Comparison of ENCODE assay signal across 8 cellular contexts in the genomic region with DNA sequence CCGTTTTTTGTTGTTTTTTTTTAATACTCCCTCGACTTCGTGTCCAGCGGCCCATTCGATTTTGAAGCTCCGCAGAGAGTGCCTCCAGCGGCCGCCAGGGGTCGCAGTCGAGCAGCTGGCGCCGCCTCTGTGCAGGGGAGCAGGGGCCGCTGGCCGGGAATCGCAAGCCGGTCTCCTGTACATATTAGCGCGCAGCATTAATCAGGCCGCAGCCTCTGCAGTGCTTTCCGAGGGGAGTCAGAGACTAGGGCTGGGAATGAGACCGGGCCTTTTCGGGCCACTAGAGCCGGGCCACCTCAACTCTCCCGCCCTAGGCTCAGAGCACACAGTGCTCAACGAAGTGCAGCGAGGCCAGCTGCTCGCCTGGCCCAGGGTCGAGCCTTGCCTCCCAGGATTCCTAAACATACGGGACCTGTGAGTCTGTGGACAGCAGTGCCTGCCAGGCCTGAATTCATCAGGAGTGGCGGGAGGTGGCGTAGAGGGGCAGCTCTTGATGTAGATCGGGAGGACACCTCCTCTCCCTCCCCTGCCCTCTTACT.
DNase-seq lines count a peak whose midpoint lies in the region; ATAC-seq, FAIRE-seq and TF ChIP-seq lines count a peak whose summit lies in the region.

No MANE protein-coding gene starts in this region.

- H3K79me1 ChIP-seq in IMR-90 (ENCODE audit: low read depth in 1 of 2, low read length in 2 of 2) = no peaks in the 10 kb centered on the region

- peak overlapping the region; percentile 10 for H2AK9ac ChIP-seq in IMR-90 (replicated peaks; ENCODE audit: low read depth, low read length, poor library complexity)

- no peak overlapping the region for H2BK15ac ChIP-seq in IMR-90 (ENCODE audit: low read depth, low read length)

- no peak overlapping the region for H3K14ac ChIP-seq in IMR-90 (replicated peaks; ENCODE audit: low read depth, low read length)

- peak; percentile 74 for TF ChIP-seq RAD21 in IMR-90 (IDR thresholded peaks at IDR 0.05; ENCODE audit: low read length)

- H3K27ac ChIP-seq in IMR-90 (ENCODE audit: insufficient read depth, low read length) = no peak overlapping the region
- H3K27ac ChIP-seq in heart left ventricle = no peak overlapping the region
- no peak overlapping the region for H3K27ac ChIP-seq in psoas muscle

- no peak overlapping the region for H4K91ac ChIP-seq in IMR-90 (ENCODE audit: insufficient read depth, low read depth, low read length)

- no peak for TF ChIP-seq POLR2A in IMR-90 (IDR thresholded peaks at IDR 0.05; ENCODE audit: low read depth, low read length)
- TF ChIP-seq POLR2A in heart left ventricle (IDR thresholded peaks at IDR 0.05) = no peak

- H3K18ac ChIP-seq in IMR-90 (ENCODE audit: low read depth, low read length) = no peak overlapping the region

- H3K4me2 ChIP-seq in IMR-90 (ENCODE audit: low read depth, low read length) = peak overlapping the region; percentile 37; the same call in 1 of the 2 replicates

- no peak overlapping the region for H3K27ac Mint-ChIP-seq in activated naive CD8-positive, alpha-beta T cell treated with anti-CD3 and anti-CD28 coated beads, Interleukin-2, amount 10 ng/mL, durations not matched to agents 7 days and 5 days

- no peak overlapping the region for H3K9ac ChIP-seq in IMR-90 (ENCODE audit: low read depth, low read length)

- intact Hi-C loops in IMR-90 (cut with micrococcal nuclease) = loop anchor here (1.0 kb wide), 3 partner anchors 256 to 889 kb away; no protein-coding TSS in a partner anchor
- intact Hi-C loops in heart left ventricle (cut with DNase I) = loop anchor here (1.0 to 10.0 kb wide), 12 partner anchors 254 to 889 kb away; no protein-coding TSS in a partner anchor
- intact Hi-C loops in psoas muscle (cut with DNase I) = loop anchor here (2.0 to 10.0 kb wide), 4 partner anchors 256 to 889 kb away; no protein-coding TSS in a partner anchor

- no peak overlapping the region for H2BK5ac ChIP-seq in IMR-90 (ENCODE audit: low read depth, low read length, poor library complexity, severe bottlenecking)

- peaks cover 4% of the 10 kb centered on the region for H3K9me3 Mint-ChIP-seq in activated naive CD8-positive, alpha-beta T cell treated with anti-CD3 and anti-CD28 coated beads, Interleukin-2, amount 10 ng/mL, durations not matched to agents 7 days and 5 days

- peaks cover 5% of the 10 kb centered on the region for H3K4me1 Mint-ChIP-seq in activated naive CD8-positive, alpha-beta T cell treated with anti-CD3 and anti-CD28 coated beads, Interleukin-2, amount 10 ng/mL, durations not matched to agents 7 days and 5 days

- WGBS in IMR-90 (ENCODE audit: extremely low coverage in 2 of 2, insufficient read length in 1 of 2), 2 experiments = 2% methylated on average over 13 of the region's 32 CpGs; no CpG with 5 or more reads in 1 of the 2 experiments
- WGBS in heart left ventricle, 4 donors = 2 to 20% (median 18%) methylated on average over 23 to 32 of the region's 32 CpGs
- WGBS in psoas muscle, 3 donors = 13 to 20% (median 15%) methylated on average over 30 to 32 of the region's 32 CpGs

- peak; percentile 81 for ATAC-seq in GM19035 (IDR thresholded peaks at IDR 0.05; ENCODE audit: unreplicated experiment)
- ATAC-seq in IMR-90 (ENCODE audit: low read depth) = peak; percentile 99
- ATAC-seq in activated naive CD8-positive, alpha-beta T cell treated with anti-CD3 and anti-CD28 coated beads, Interleukin-2, amount 10 ng/mL, durations not matched to agents 7 days and 5 days (ENCODE audit: low read depth) = peak; percentile 90
- ATAC-seq in heart left ventricle = peak; percentile 91 to 98 (median 93)
- peak; percentile 82 to 98 (median 92) for ATAC-seq in psoas muscle

- no peak overlapping the region for H2BK120ac ChIP-seq in IMR-90 (ENCODE audit: low read depth, low read length)

- H3K56ac ChIP-seq in IMR-90 (ENCODE audit: extremely low read depth, insufficient read depth, low read length) = no peak overlapping the region

- in situ Hi-C loops in IMR-90 (cut with MboI; ENCODE audit: low sequenced_read_pairs) = loop anchor here (10.0 to 25.0 kb wide), 2 partner anchors 259 to 886 kb away; no protein-coding TSS in a partner anchor

- H3K23ac ChIP-seq in IMR-90 (ENCODE audit: low read depth, low read length) = no peak overlapping the region

- H3K27me3 Mint-ChIP-seq in activated naive CD8-positive, alpha-beta T cell treated with anti-CD3 and anti-CD28 coated beads, Interleukin-2, amount 10 ng/mL, durations not matched to agents 7 days and 5 days = peaks cover 31% of the 10 kb centered on the region

- H3K27me3 ChIP-seq in IMR-90 (ENCODE audit: control insufficient read depth, insufficient read depth, low read length) (peaks cover 58% of the 10 kb centered on the region), heart left ventricle (peaks cover 0 to 33% (median 0%) of the 10 kb centered on the region in 9 donors), psoas muscle (ENCODE audit: insufficient read depth in 3 of 3, low read length in 2 of 3) (peaks cover 0 to 36% (median 2%) of the 10 kb centered on the region in 3 donors)

- DNase-seq in Ammon's horn (ENCODE audit: low spot score) = peak; percentile 74
- DNase-seq in IMR-90 = peak; percentile 58
- DNase-seq in SK-N-DZ (ENCODE audit: low spot score) = peak; percentile 71
- DNase-seq in activated naive CD8-positive, alpha-beta T cell treated with anti-CD3 and anti-CD28 coated beads, Interleukin-2, amount 10 ng/mL, durations not matched to agents 7 days and 5 days = peak; percentile 78
- peak; percentile 57 to 87 (median 71) for DNase-seq in heart left ventricle
- DNase-seq in psoas muscle = peak; percentile 69 to 81
- DNase-seq in urothelium cell line (ENCODE audit: low spot score) = peak; percentile 93

- H3K36me3 Mint-ChIP-seq in activated naive CD8-positive, alpha-beta T cell treated with anti-CD3 and anti-CD28 coated beads, Interleukin-2, amount 10 ng/mL, durations not matched to agents 7 days and 5 days = no peaks in the 10 kb centered on the region

- FAIRE-seq in urothelium cell line (lab: Jason Lieb, UNC) = peak; percentile 86

- H2BK20ac ChIP-seq in IMR-90 (ENCODE audit: low read depth, low read length) = no peak overlapping the region

- H3K9me1 ChIP-seq in IMR-90 (ENCODE audit: insufficient read depth, low read length) = no peaks in the 10 kb centered on the region

- BruUV-seq in IMR-90 (replicated peaks; lab: Mats Ljungman, UMichigan) = no TSS peak

- CTCF ChIA-PET in IMR-90 (lab: Yijun Ruan, JAX) = interaction anchor here (0.8 to 1.7 kb wide), 11 partner anchors 9 to 889 kb away, joined by 3 to 12 read pairs (median 5); no protein-coding TSS in a partner anchor

- dilution Hi-C loops in IMR-90 (cut with HindIII; ENCODE audit: low sequenced_read_pairs, unreplicated experiment) = no loop called here

- H4K8ac ChIP-seq in IMR-90 (ENCODE audit: low read depth in 2 of 2, low read length in 2 of 2) = no peak overlapping the region

- H4K20me1 ChIP-seq in IMR-90 (ENCODE audit: insufficient read depth, low read length) = no peaks in the 10 kb centered on the region

- TF ChIP-seq CTCF in IMR-90 (conservative IDR thresholded peaks at IDR 0.05; ENCODE audit: low read depth, low read length) (peak; percentile 92), heart left ventricle (IDR thresholded peaks at IDR 0.05) (peak; percentile 97 to 99 (median 98)), psoas muscle (IDR thresholded peaks at IDR 0.05) (peak; percentile 97)

- H3K4me3 Mint-ChIP-seq in activated naive CD8-positive, alpha-beta T cell treated with anti-CD3 and anti-CD28 coated beads, Interleukin-2, amount 10 ng/mL, durations not matched to agents 7 days and 5 days = no peak overlapping the region

- H4K5ac ChIP-seq in IMR-90 (ENCODE audit: low read depth, low read length) = no peak overlapping the region

- H3K4ac ChIP-seq in IMR-90 (ENCODE audit: low read depth, low read length) = no peak overlapping the region

- H3K36me3 ChIP-seq in IMR-90 (ENCODE audit: control insufficient read depth, insufficient read depth, low read length) = no peaks in the 10 kb centered on the region
- H3K36me3 ChIP-seq in heart left ventricle = no peaks in the 10 kb centered on the region
- no peaks in the 10 kb centered on the region for H3K36me3 ChIP-seq in psoas muscle (ENCODE audit: insufficient read depth in 1 of 2, low read depth in 1 of 2)

- H2AK5ac ChIP-seq in IMR-90 (ENCODE audit: low read depth, low read length) = no peak overlapping the region

- H3K9me3 ChIP-seq in IMR-90 (ENCODE audit: control insufficient read depth, insufficient read depth, low read length) (peaks cover 2% of the 10 kb centered on the region), heart left ventricle (no peaks in the 10 kb centered on the region), psoas muscle (no peaks in the 10 kb centered on the region)

- POLR2A ChIA-PET in IMR-90 (lab: Charles Lee; ENCODE audit: unreplicated experiment) = interaction anchor here (0.6 to 0.7 kb wide), 2 partner anchors 17 to 272 kb away, joined by 3 to 4 read pairs; no protein-coding TSS in a partner anchor
- POLR2A ChIA-PET in activated naive CD8-positive, alpha-beta T cell treated with anti-CD3 and anti-CD28 coated beads, Interleukin-2, amount 10 ng/mL, durations not matched to agents 7 days and 5 days (lab: Charles Lee) = interaction anchor here (0.5 kb wide), 1 partner anchor 551 kb away, joined by 3 read pairs; no protein-coding TSS in a partner anchor

- H3K4me1 ChIP-seq in IMR-90 (ENCODE audit: control insufficient read depth, insufficient read depth, low read length) (no peaks in the 10 kb centered on the region), heart left ventricle (peaks cover 0 to 10% (median 5%) of the 10 kb centered on the region in 12 donors), psoas muscle (no peaks in the 10 kb centered on the region)

- peak overlapping the region; percentile 82 for H2AFZ ChIP-seq in IMR-90 (replicated peaks; ENCODE audit: low read length, poor library complexity)

- no peak overlapping the region for H3K4me3 ChIP-seq in IMR-90 (ENCODE audit: insufficient read depth, low read depth, low read length)
- peak overlapping the region in 2 of 12 donors; percentile 6 to 22 for H3K4me3 ChIP-seq in heart left ventricle
- H3K4me3 ChIP-seq in psoas muscle = peak overlapping the region; percentile 44

TF ChIP-seq in IMR-90, 13 proteins besides CTCF, POLR2A, EP300 and RAD21 (continues in another document):
- TF ChIP-seq SMC3 (IDR thresholded peaks at IDR 0.05; ENCODE audit: low read depth, low read length) (peak; percentile 78), MAFK (IDR thresholded peaks at IDR 0.05; ENCODE audit: low read depth, low read length) (no peak), CHD1 (IDR thresholded peaks at IDR 0.05; ENCODE audit: low read depth, low read length) (no peak), CEBPB (IDR thresholded peaks at IDR 0.05; ENCODE audit: low read depth, low read length) (no peak)
- TF ChIP-seq, protein P1, sequence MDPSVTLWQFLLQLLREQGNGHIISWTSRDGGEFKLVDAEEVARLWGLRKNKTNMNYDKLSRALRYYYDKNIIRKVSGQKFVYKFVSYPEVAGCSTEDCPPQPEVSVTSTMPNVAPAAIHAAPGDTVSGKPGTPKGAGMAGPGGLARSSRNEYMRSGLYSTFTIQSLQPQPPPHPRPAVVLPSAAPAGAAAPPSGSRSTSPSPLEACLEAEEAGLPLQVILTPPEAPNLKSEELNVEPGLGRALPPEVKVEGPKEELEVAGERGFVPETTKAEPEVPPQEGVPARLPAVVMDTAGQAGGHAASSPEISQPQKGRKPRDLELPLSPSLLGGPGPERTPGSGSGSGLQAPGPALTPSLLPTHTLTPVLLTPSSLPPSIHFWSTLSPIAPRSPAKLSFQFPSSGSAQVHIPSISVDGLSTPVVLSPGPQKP (IDR thresholded peaks at IDR 0.05; ENCODE audit: borderline replicate concordance, low read depth, low read length) = no peak
